In the genomic region with DNA sequence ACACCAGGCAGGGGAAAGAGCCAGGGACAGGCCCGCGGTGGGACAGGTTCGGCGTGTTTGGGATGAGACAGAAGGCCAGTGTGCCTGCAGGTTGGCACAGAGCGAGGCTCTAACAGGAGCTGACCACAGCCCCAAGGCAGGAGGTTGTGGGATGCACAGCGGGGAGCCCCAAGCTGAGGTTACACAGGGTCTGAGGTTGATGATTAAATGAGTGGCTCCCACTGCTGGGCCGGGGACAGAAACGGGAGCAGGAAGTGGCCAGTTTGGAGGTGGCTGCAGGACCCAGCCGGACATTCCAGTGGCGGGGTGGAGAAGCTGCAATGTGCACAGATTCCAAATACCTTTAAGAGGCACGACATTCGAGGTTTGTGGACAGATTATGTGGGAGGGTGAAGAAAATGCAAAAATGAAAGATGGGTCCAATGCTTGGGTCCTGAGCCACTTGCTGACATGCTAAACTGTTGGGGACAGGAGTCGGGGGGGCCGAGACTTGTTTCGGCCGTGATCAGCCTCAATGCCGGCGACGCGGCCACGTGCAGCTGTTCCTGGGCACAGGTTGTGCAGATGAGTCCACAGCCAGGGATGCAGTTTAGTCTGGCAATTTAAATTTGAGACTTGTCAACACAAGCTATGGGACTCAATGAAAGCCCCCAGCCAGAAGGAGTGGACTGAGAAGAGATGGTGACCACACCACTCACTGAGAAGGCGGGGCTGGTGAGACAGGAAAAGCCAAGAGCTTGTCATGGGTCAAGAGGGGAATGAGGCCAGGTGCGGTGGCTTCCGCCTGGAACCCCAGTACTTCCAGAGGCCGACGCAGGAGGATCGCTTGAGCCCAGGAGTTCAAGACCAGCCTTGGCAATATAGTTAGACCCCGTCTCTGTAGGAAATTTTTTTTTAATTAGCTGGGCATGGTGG, we compare ENCODE assay signal across 18 cellular contexts. TPM values are rescaled to one million over a fixed set of nuclear protein-coding genes. Genes with fewer than 3 reads are reported as not detected.
DNase-seq lines count a peak whose midpoint lies in the region; ATAC-seq, FAIRE-seq and TF ChIP-seq lines count a peak whose summit lies in the region.
"Had no signal": no experiment of that assay in that cellular context is flagged by ENCODE, and none has a peak within 500 bp of the region (broad histone marks: within the 10 kb centered on the region; RNA-seq: fewer than 3 reads in every experiment).

No MANE protein-coding gene starts in this region.

- no peak for TF ChIP-seq CTCF in coronary artery (IDR thresholded peaks at IDR 0.05)

- ATAC-seq in HG02981 (IDR thresholded peaks at IDR 0.05; ENCODE audit: unreplicated experiment) = no peak
- ATAC-seq: foreskin keratinocyte, left lung had no signal

- H3K27ac ChIP-seq in coronary artery = no peak overlapping the region
- H3K27ac ChIP-seq: foreskin keratinocyte, left lung, testis had no signal

- FAIRE-seq in urothelium cell line (lab: Jason Lieb, UNC) = peak; percentile 48
- FAIRE-seq: HTR-8/SVneo had no signal

- no peak overlapping the region for H3K4me3 ChIP-seq in coronary artery
- H3K4me3 ChIP-seq: HAP-1, left lung, testis had no signal

- DNase-seq in H4 (ENCODE audit: low spot score) (peak; percentile 60), RPMI7951 (ENCODE audit: low read depth) (peak; percentile 74), hepatic stellate cell (ENCODE audit: low spot score) (peak; percentile 42), urothelium cell line (ENCODE audit: low spot score) (no peak), NCI-H510A (lab: John Stamatoyannopoulos, UW) (no peak), coronary artery (ENCODE audit: low spot score) (no peak)
- DNase-seq: activated CD4-positive, alpha-beta T cell treated with anti-CD3 and anti-CD28 coated beads, Interleukin-2, amount 50 U/mL, for 1 hour; activated naive CD4-positive, alpha-beta T cell treated with anti-CD3 and anti-CD28 coated beads, Interleukin-2, amount 10 ng/mL, durations not matched to agents 7 days and 5 days; activated T-cell treated with anti-CD3 and anti-CD28 coated beads for 4 hours; foreskin keratinocyte; left lung; NCI-H2029 treated with DMSO at 0.1 percent for 48 hours; NCI-H524 treated with DMSO at 0.1 percent for 48 hours; posterior cingulate gyrus; testis had no signal

RNA-seq across cellular contexts. Expression of a gene that starts 8.7 kb away (rescaled TPM):
- total RNA-seq in H4 (2014; rRNA removed; shearing (Covaris generic)) = not detected in 2 replicates
- not detected in 2 replicates for total RNA-seq in RPMI7951 (2014; rRNA removed; shearing (Covaris generic))
- total RNA-seq: foreskin keratinocyte had no signal

RNA-seq across cellular contexts. Expression of a gene that starts 38.5 kb away (rescaled TPM):
- total RNA-seq in H4 (2014; rRNA removed; shearing (Covaris generic)) = 24.5 and 34.2 TPM in 2 replicates
- total RNA-seq in RPMI7951 (2014; rRNA removed; shearing (Covaris generic)) = 5.0 and 6.1 TPM in 2 replicates

RNA-seq across cellular contexts. Expression of a gene that starts 57.5 kb away (rescaled TPM):
- total RNA-seq in H4 (2014; rRNA removed; shearing (Covaris generic)) = 7.0 and 14.6 TPM in 2 replicates
- total RNA-seq in RPMI7951 (2014; rRNA removed; shearing (Covaris generic)) = 3.8 and 5.8 TPM in 2 replicates

Comparison
In these comparisons a context has a peak if more than half of its experiments do, and no peak if none do; other contexts are left out.
1. DNase-seq: peak in H4 (single experiment), RPMI7951 (single experiment) and hepatic stellate cell (single experiment); none in urothelium cell line (single experiment), NCI-H510A (single experiment) and coronary artery (single experiment).